In genomic region chr6:148550569-148550968, GRCh38 we compare ENCODE assay signal across 2 cellular contexts.
TF ChIP-seq lines count a peak whose summit lies in the region.

No MANE protein-coding gene starts in this region.

TF ChIP-seq in HepG2, 621 proteins besides CTCF, POLR2A, EP300 and RAD21:
- TF ChIP-seq FOXO4 (CRISPR knock-in tag; conservative IDR thresholded peaks at IDR 0.05), result no peak
- TF ChIP-seq SOX13 (IDR thresholded peaks at IDR 0.05), result no peak
- peak in 1 of 2 experiments; percentile 39; a peak in 1 of 4 replicates for TF ChIP-seq SOX13 (CRISPR knock-in tag; conservative IDR thresholded peaks at IDR 0.05 in 1 of 2, IDR thresholded peaks at IDR 0.05 in 1 of 2)

TF ChIP-seq in WTC11, 78 proteins besides CTCF, POLR2A, EP300 and RAD21 (continued from another document):
- TF ChIP-seq ZNF281 (CRISPR knock-in tag; IDR thresholded peaks at IDR 0.05) (no peak), CDX4 (CRISPR knock-in tag; IDR thresholded peaks at IDR 0.05; ENCODE audit: borderline replicate concordance) (no peak), NFATC4 (CRISPR knock-in tag; IDR thresholded peaks at IDR 0.05) (no peak), ERG (CRISPR knock-in tag; IDR thresholded peaks at IDR 0.05) (no peak), IRF1 (CRISPR knock-in tag; IDR thresholded peaks at IDR 0.05) (no peak), ZNF425 (CRISPR knock-in tag; conservative IDR thresholded peaks at IDR 0.05) (no peak), ZBTB21 (CRISPR knock-in tag; IDR thresholded peaks at IDR 0.05; ENCODE audit: borderline replicate concordance) (no peak), HMGXB4 (CRISPR knock-in tag; IDR thresholded peaks at IDR 0.05) (no peak), FOXP4 (CRISPR knock-in tag; IDR thresholded peaks at IDR 0.05) (no peak), JUN (CRISPR knock-in tag; IDR thresholded peaks at IDR 0.05) (no peak)
TF ChIP-seq in WTC11: peak in this region for 0.
